In the genomic region with DNA sequence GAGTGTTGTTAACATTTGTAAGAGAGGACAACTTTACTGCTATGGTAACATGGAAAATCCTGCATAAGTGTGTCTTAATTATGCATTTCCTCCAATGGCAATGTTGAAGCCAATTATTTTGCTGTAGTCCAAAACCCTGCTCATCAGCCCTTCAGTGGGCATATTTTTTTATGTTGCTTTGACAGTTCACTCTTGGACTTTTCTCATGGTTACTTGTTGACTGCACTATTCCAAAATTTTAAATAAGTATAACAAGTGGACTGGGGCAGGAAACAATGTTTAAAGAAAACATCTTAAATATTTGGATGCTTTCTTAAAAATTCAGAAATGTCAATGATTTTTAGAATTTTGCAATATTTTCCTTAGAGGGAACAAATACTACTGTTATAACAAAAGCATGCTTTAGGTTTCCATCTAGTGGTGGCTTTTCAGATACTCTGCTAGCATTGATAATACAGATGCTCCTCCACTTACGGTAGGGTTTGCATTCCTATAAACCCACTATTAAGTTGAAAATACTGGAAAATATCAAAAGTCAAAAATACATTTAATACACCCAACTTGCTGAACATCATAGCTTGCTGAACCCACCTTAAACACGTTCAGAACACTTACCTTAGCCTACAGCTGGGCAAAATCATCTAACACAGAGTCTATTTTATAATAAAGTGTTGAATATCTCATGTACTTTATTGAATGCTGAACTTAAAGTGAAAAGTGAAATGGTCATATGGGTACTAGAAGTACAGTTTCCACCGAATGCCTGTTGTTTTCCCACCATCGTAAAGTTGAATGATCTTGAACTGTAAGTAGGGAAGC, we compare ENCODE assay signal across 2 cellular contexts.
TF ChIP-seq lines count a peak whose summit lies in the region.

No MANE protein-coding gene starts in this region.

TF ChIP-seq in GM23338, 12 proteins besides CTCF, POLR2A, EP300 and RAD21 (continued from another document):
- TF ChIP-seq, protein P1, sequence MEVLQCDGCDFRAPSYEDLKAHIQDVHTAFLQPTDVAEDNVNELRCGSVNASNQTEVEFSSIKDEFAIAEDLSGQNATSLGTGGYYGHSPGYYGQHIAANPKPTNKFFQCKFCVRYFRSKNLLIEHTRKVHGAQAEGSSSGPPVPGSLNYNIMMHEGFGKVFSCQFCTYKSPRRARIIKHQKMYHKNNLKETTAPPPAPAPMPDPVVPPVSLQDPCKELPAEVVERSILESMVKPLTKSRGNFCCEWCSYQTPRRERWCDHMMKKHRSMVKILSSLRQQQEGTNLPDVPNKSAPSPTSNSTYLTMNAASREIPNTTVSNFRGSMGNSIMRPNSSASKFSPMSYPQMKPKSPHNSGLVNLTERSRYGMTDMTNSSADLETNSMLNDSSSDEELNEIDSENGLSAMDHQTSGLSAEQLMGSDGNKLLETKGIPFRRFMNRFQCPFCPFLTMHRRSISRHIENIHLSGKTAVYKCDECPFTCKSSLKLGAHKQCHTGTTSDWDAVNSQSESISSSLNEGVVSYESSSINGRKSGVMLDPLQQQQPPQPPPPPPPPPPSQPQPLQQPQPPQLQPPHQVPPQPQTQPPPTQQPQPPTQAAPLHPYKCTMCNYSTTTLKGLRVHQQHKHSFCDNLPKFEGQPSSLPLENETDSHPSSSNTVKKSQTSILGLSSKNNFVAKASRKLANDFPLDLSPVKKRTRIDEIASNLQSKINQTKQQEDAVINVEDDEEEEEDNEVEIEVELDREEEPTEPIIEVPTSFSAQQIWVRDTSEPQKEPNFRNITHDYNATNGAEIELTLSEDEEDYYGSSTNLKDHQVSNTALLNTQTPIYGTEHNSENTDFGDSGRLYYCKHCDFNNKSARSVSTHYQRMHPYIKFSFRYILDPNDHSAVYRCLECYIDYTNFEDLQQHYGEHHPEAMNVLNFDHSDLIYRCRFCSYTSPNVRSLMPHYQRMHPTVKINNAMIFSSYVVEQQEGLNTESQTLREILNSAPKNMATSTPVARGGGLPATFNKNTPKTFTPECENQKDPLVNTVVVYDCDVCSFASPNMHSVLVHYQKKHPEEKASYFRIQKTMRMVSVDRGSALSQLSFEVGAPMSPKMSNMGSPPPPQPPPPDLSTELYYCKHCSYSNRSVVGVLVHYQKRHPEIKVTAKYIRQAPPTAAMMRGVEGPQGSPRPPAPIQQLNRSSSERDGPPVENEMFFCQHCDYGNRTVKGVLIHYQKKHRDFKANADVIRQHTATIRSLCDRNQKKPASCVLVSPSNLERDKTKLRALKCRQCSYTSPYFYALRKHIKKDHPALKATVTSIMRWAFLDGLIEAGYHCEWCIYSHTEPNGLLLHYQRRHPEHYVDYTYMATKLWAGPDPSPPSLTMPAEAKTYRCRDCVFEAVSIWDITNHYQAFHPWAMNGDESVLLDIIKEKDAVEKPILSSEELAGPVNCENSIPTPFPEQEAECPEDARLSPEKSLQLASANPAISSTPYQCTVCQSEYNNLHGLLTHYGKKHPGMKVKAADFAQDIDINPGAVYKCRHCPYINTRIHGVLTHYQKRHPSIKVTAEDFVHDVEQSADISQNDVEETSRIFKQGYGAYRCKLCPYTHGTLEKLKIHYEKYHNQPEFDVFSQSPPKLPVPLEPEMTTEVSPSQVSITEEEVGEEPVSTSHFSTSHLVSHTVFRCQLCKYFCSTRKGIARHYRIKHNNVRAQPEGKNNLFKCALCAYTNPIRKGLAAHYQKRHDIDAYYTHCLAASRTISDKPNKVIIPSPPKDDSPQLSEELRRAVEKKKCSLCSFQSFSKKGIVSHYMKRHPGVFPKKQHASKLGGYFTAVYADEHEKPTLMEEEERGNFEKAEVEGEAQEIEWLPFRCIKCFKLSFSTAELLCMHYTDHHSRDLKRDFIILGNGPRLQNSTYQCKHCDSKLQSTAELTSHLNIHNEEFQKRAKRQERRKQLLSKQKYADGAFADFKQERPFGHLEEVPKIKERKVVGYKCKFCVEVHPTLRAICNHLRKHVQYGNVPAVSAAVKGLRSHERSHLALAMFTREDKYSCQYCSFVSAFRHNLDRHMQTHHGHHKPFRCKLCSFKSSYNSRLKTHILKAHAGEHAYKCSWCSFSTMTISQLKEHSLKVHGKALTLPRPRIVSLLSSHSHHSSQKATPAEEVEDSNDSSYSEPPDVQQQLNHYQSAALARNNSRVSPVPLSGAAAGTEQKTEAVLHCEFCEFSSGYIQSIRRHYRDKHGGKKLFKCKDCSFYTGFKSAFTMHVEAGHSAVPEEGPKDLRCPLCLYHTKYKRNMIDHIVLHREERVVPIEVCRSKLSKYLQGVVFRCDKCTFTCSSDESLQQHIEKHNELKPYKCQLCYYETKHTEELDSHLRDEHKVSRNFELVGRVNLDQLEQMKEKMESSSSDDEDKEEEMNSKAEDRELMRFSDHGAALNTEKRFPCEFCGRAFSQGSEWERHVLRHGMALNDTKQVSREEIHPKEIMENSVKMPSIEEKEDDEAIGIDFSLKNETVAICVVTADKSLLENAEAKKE (CRISPR knock-in tag; IDR thresholded peaks at IDR 0.05) = no peak
- TF ChIP-seq JUNB (IDR thresholded peaks at IDR 0.05; ENCODE audit: unreplicated experiment) = no peak
- no peak for TF ChIP-seq ZNF114 (CRISPR knock-in tag; IDR thresholded peaks at IDR 0.05)
- TF ChIP-seq, protein P2, sequence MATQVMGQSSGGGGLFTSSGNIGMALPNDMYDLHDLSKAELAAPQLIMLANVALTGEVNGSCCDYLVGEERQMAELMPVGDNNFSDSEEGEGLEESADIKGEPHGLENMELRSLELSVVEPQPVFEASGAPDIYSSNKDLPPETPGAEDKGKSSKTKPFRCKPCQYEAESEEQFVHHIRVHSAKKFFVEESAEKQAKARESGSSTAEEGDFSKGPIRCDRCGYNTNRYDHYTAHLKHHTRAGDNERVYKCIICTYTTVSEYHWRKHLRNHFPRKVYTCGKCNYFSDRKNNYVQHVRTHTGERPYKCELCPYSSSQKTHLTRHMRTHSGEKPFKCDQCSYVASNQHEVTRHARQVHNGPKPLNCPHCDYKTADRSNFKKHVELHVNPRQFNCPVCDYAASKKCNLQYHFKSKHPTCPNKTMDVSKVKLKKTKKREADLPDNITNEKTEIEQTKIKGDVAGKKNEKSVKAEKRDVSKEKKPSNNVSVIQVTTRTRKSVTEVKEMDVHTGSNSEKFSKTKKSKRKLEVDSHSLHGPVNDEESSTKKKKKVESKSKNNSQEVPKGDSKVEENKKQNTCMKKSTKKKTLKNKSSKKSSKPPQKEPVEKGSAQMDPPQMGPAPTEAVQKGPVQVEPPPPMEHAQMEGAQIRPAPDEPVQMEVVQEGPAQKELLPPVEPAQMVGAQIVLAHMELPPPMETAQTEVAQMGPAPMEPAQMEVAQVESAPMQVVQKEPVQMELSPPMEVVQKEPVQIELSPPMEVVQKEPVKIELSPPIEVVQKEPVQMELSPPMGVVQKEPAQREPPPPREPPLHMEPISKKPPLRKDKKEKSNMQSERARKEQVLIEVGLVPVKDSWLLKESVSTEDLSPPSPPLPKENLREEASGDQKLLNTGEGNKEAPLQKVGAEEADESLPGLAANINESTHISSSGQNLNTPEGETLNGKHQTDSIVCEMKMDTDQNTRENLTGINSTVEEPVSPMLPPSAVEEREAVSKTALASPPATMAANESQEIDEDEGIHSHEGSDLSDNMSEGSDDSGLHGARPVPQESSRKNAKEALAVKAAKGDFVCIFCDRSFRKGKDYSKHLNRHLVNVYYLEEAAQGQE (IDR thresholded peaks at IDR 0.05; ENCODE audit: unreplicated experiment) = no peak
- TF ChIP-seq STAT1 (IDR thresholded peaks at IDR 0.05; ENCODE audit: unreplicated experiment) = no peak
- TF ChIP-seq ZNF331 (CRISPR knock-in tag; IDR thresholded peaks at IDR 0.05; ENCODE audit: low read depth) = no peak
- TF ChIP-seq NANOG (IDR thresholded peaks at IDR 0.05; ENCODE audit: borderline replicate concordance) = no peak
- no peak for TF ChIP-seq EZH2phosphoT487 (IDR thresholded peaks at IDR 0.05; ENCODE audit: unreplicated experiment)
- TF ChIP-seq POLR2AphosphoS5 (IDR thresholded peaks at IDR 0.05; ENCODE audit: low read depth) = no peak

TF ChIP-seq in liver, 16 proteins besides CTCF, POLR2A, EP300 and RAD21 (continued from another document):
- TF ChIP-seq, protein P2 (IDR thresholded peaks at IDR 0.05) = no peak
- TF ChIP-seq YY1 (IDR thresholded peaks at IDR 0.05) = no peak
- TF ChIP-seq TAF1 (conservative IDR thresholded peaks at IDR 0.05) = no peak
- no peak for TF ChIP-seq SP1 (IDR thresholded peaks at IDR 0.05)
- no peak for TF ChIP-seq FOXA2 (IDR thresholded peaks at IDR 0.05)
- TF ChIP-seq NR2F2 (IDR thresholded peaks at IDR 0.05) = no peak
